ENCODE assay signal across 8 cellular contexts in genomic region chr20:47940101-47940813, GRCh38.
"Had no signal": no experiment of that assay in that cellular context is flagged by ENCODE, and none has a peak within 500 bp of the region (broad histone marks: within the 10 kb centered on the region; RNA-seq: fewer than 3 reads in every experiment).

No MANE protein-coding gene starts in this region.

- H3K27ac Mint-ChIP-seq: GM23338 had no signal

- H3K4me3 Mint-ChIP-seq: GM23338, H9 had no signal

- ATAC-seq: GM23338 had no signal

- H2AFZ ChIP-seq: GM23338 had no signal

- FAIRE-seq: H1, H54 had no signal

- DNase-seq: H9, HCEC 1CT, IMR-90, KBM-7 had no signal

- H3K27ac ChIP-seq: HL-60 had no signal

- H3K4me2 ChIP-seq: GM23338 had no signal

- H3K4me3 ChIP-seq: GM23338 had no signal

- H3K9me3 Mint-ChIP-seq: GM23338, H9 had no signal
